ENCODE assay signal across 9 cellular contexts in genomic region chr11:130042093-130042591, GRCh38. TPM values are rescaled to one million over a fixed set of nuclear protein-coding genes. Genes with fewer than 3 reads are reported as not detected.
DNase-seq lines count a peak whose midpoint lies in the region; ATAC-seq and TF ChIP-seq lines count a peak whose summit lies in the region.
"Had no signal": no experiment of that assay in that cellular context is flagged by ENCODE, and none has a peak within 500 bp of the region (broad histone marks: within the 10 kb centered on the region; RNA-seq: fewer than 3 reads in every experiment).

No MANE protein-coding gene starts in this region.

- DNase-seq in EL (peak; percentile 86), NCI-H2029 (lab: John Stamatoyannopoulos, UW) (peak; percentile 92), T47D (ENCODE audit: low read depth in 1 of 2, low spot score in 1 of 2) (peak; percentile 84 to 86), natural killer cell (no peak)
- no peak for DNase-seq in stimulated activated CD4-positive, alpha-beta T cell treated with anti-CD3 and anti-CD28 coated beads, Interleukin-4, amount 100 ng/mL, for 24 hours
- DNase-seq in central memory CD4-positive, alpha-beta T cell, result no peak
- DNase-seq: activated CD4-positive, alpha-beta T cell treated with anti-CD3 and anti-CD28 coated beads, Interleukin-2, amount 50 U/mL, for 4 hours; NCI-H446 had no signal

- H3K4me1 Mint-ChIP-seq in natural killer cell, result peaks cover 9 to 11% of the 10 kb centered on the region in 2 donors

- intact Hi-C loops in natural killer cell (cut with micrococcal nuclease), result no loop called here

- no peak for TF ChIP-seq CTCF in natural killer cell (IDR thresholded peaks at IDR 0.05)

- H3K4me3 Mint-ChIP-seq in natural killer cell, result no peak overlapping the region

- H3K27ac Mint-ChIP-seq in natural killer cell, result no peak overlapping the region

- H3K36me3 Mint-ChIP-seq in natural killer cell, result no peaks in the 10 kb centered on the region

- in situ Hi-C loops in T47D (cut with HindIII; ENCODE audit: low pct_unique_long_range_greater_than_20kb, low sequenced_read_pairs), result no loop called here

- H3K27me3 Mint-ChIP-seq in natural killer cell (ENCODE audit: low read depth in 2 of 2), result peaks cover 9 to 16% of the 10 kb centered on the region in 2 donors

- H3K9me3 Mint-ChIP-seq in natural killer cell, result no peaks in the 10 kb centered on the region

- peak in 2 of 3 donors; percentile 12 to 35 for ATAC-seq in natural killer cell
- ATAC-seq in HG03097 (IDR thresholded peaks at IDR 0.05; ENCODE audit: low FRiP score, unreplicated experiment), result no peak

RNA-seq across cellular contexts. Expression of gene APLP2, which starts 27.6 kb away (rescaled TPM):
- 100 to 1,000 TPM in 2 of 3 donors, 10 to 100 TPM in 1; 99.8 to 119 (median 116) TPM for total RNA-seq in natural killer cell

RNA-seq across cellular contexts. Expression of gene PRDM10, which starts 39.5 kb away (rescaled TPM):
- total RNA-seq in natural killer cell, result 10 to 100 TPM; 10.3 to 13.1 (median 12.5) TPM

Comparison
In these comparisons a context has a peak if more than half of its experiments do, and no peak if none do; other contexts are left out.
1. DNase-seq: peak in EL (single experiment), NCI-H2029 (single experiment) and T47D (2 of 2); none in natural killer cell (single experiment), stimulated activated CD4-positive, alpha-beta T cell treated with anti-CD3 and anti-CD28 coated beads, Interleukin-4, amount 100 ng/mL, for 24 hours (single experiment) and central memory CD4-positive, alpha-beta T cell (single experiment).